ENCODE assay signal across 13 cellular contexts in the genomic region with DNA sequence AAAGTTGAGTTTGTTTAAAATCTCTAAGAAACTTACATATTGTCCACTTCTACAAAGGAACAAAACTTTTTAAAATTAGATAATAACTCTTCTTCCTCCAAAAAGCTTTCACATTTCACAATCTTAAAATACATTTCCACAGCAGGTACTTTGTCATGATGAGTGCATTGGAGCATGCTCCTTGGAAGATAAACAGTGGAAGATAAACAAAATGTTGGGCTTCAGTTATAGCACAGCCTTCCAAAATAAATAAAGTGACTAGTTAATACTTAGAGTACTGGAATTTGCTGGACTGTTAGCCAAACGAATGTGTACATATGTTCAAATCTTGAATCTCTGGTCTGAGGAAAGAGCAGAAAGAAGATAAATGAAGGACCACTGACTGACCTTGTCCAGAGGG. TPM values are rescaled to one million over a fixed set of nuclear protein-coding genes. Genes with fewer than 3 reads are reported as not detected.
DNase-seq lines count a peak whose midpoint lies in the region; ATAC-seq, FAIRE-seq and TF ChIP-seq lines count a peak whose summit lies in the region.
"Had no signal": no experiment of that assay in that cellular context is flagged by ENCODE, and none has a peak within 500 bp of the region (broad histone marks: within the 10 kb centered on the region; RNA-seq: fewer than 3 reads in every experiment).

No MANE protein-coding gene starts in this region.

- no peaks in the 10 kb centered on the region for H3K36me3 ChIP-seq in pancreas
- H3K36me3 ChIP-seq: colonic mucosa, suprapubic skin had no signal

- DNase-seq in EL = peak; percentile 35
- peak; percentile 41 for DNase-seq in amniotic epithelial cell (ENCODE audit: low read depth)
- peak; percentile 75 for DNase-seq in fibroblast of villous mesenchyme (ENCODE audit: low read depth)
- DNase-seq in pancreas = no peak
- DNase-seq in activated T-cell treated with anti-CD3 and anti-CD28 coated beads for 4 hours = no peak
- DNase-seq in NCI-H2227 (lab: John Stamatoyannopoulos, UW; ENCODE audit: unreplicated experiment) = no peak
- no peak for DNase-seq in NCI-H2227 treated with DMSO at 0.1 percent for 48 hours (lab: John Stamatoyannopoulos, UW)
- DNase-seq: activated CD4-positive, alpha-beta T cell treated with anti-CD3 and anti-CD28 coated beads, Interleukin-2, amount 50 U/mL, for 1 hour; activated effector memory CD4-positive, alpha-beta T cell treated with Interleukin-2 at 50 U/mL for 16 hours; colonic mucosa; mesendoderm had no signal

- peak overlapping the region in 2 of 4 donors; percentile 5 to 36 for H3K27ac ChIP-seq in pancreas
- H3K27ac ChIP-seq: colonic mucosa, suprapubic skin had no signal

- no peak overlapping the region for H3K4me3 ChIP-seq in fibroblast of villous mesenchyme (ENCODE audit: low read depth, low read length)
- no peak overlapping the region for H3K4me3 ChIP-seq in pancreas
- H3K4me3 ChIP-seq: colonic mucosa, suprapubic skin had no signal

- no peaks in the 10 kb centered on the region for H3K9me3 ChIP-seq in pancreas
- H3K9me3 ChIP-seq: colonic mucosa, suprapubic skin had no signal

- ATAC-seq in pancreas (peak; percentile 88 to 98 (median 92)), HG03159 (IDR thresholded peaks at IDR 0.05; ENCODE audit: unreplicated experiment) (no peak)

- intact Hi-C loops in pancreas (cut with DNase I) = no loop called here

- TF ChIP-seq CTCF in fibroblast of villous mesenchyme (IDR thresholded peaks at IDR 0.05; ENCODE audit: insufficient read depth, low read depth, low read length) (no peak), pancreas (IDR thresholded peaks at IDR 0.05) (no peak)

- peak; percentile 89 for FAIRE-seq in pancreas (lab: Jason Lieb, UNC)

- 3 to 6% methylated on average over 1 of the region's 1 CpG for WGBS in pancreas, 2 donors

- no peaks in the 10 kb centered on the region for H3K27me3 ChIP-seq in pancreas
- H3K27me3 ChIP-seq: colonic mucosa, suprapubic skin had no signal

- peaks cover 5 to 7% (median 6%) of the 10 kb centered on the region in 3 donors for H3K4me1 ChIP-seq in pancreas
- H3K4me1 ChIP-seq: colonic mucosa, suprapubic skin had no signal

RNA-seq across cellular contexts. Expression of a gene that starts 54.9 kb away (rescaled TPM):
- total RNA-seq in fibroblast of villous mesenchyme (109 and 162 TPM in 2 replicates), pancreas (10 to 100 TPM; 13.1 to 34.4 (median 21.0) TPM)
- 10 to 100 TPM in 1 of 2 donors, 1 to 10 TPM in 1; 5.8 to 19.3 TPM for polyA plus RNA-seq in pancreas

Comparison
In these comparisons a context has a peak if more than half of its experiments do, and no peak if none do; other contexts are left out.
1. DNase-seq: peak in EL (single experiment), amniotic epithelial cell (single experiment) and fibroblast of villous mesenchyme (single experiment); none in pancreas (0 of 6), activated T-cell treated with anti-CD3 and anti-CD28 coated beads for 4 hours (single experiment), NCI-H2227 (single experiment) and NCI-H2227 treated with DMSO at 0.1 percent for 48 hours (single experiment).